Comparison of ENCODE assay signal across 8 cellular contexts in the genomic region with DNA sequence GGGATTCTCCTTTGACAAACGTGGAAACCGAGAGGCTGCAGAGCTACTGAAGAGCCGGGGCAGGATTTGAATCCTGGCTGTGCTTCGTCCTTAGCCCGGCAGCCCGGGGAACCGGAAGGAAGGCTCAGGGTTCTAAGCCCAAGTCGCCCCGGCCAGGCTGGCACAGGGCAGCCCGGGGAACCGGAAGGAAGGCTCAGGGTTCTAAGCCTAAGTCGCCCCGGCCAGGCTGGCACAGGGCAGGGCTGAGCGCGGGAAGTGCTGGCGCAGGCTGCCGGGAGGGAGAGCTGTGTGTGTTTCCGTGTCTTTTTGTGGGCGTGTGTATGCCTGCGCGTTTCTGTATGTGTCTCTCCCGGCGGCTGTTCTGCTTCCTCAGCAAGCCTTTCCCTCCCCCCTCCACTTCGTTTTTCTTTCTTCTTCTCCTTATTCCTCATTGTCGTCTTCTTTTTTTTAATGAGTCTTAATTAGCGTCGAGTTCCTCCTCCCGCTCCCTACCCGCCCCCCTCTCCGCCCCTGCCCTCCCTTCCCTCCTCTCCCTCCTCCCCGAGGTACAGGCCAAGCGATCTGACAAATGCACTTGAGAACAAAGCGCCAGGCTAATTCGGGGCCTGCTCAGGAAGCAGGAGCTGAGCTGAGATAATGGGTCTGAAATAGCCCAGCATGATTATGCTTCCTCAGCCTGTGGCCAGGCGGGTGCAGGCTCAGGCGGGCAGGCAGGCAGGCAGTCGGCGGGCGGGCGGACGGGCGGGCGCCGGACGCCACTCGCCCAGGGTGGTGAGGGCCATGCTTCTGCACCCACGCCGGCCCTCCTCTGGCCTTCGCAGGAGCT.
DNase-seq lines count a peak whose midpoint lies in the region; ATAC-seq, FAIRE-seq and TF ChIP-seq lines count a peak whose summit lies in the region.

No MANE protein-coding gene starts in this region.

- no peaks in the 10 kb centered on the region for H3K79me2 ChIP-seq in H1 (ENCODE audit: control insufficient read depth in 1 of 2, insufficient read depth in 2 of 2, low read length in 2 of 2)

- DNase-seq in A549 (ENCODE audit: low read depth in 1 of 2, low spot score in 1 of 2) (no peak), HL-60 (ENCODE audit: low read depth in 1 of 2, low spot score in 1 of 2) (peak; percentile 32 to 62), T-helper 17 cell (no peak), H1 (ENCODE audit: low read depth in 1 of 2, low spot score in 2 of 2) (no peak), memory B cell (ENCODE audit: low spot score in 2 of 2) (no peak), suprapubic skin (ENCODE audit: low spot score in 2 of 2) (no peak)

- H2BK15ac ChIP-seq in H1 (ENCODE audit: low read length): no peak overlapping the region

- no peak overlapping the region for H3K56ac ChIP-seq in H1 (replicated peaks; ENCODE audit: insufficient read length, low read depth, low read length)

- no peak overlapping the region; the same call in 1 of the 2 replicates for H2AFZ ChIP-seq in H1 (ENCODE audit: low read length)

- H3K4me1 Mint-ChIP-seq in T-helper 17 cell (peaks cover 2% of the 10 kb centered on the region), memory B cell (no peaks in the 10 kb centered on the region)

- H3K9me3 ChIP-seq in A549 (no peaks in the 10 kb centered on the region), T-helper 17 cell (ENCODE audit: control insufficient read depth, low read length, poor library complexity, severe bottlenecking) (no peaks in the 10 kb centered on the region), H1 (ENCODE audit: insufficient read depth in 2 of 2, low read depth in 1 of 2, low read length in 1 of 2) (no peaks in the 10 kb centered on the region), suprapubic skin (no peaks in the 10 kb centered on the region)

- peak overlapping the region; percentile 78 for H3K18ac ChIP-seq in H1 (ENCODE audit: extremely low read depth, low read length)

- no peaks in the 10 kb centered on the region for H3K9me3 Mint-ChIP-seq in memory B cell

- no peak overlapping the region for H3K27ac Mint-ChIP-seq in T-helper 17 cell
- H3K27ac Mint-ChIP-seq in memory B cell: no peak overlapping the region

- no peak overlapping the region for H3K9ac ChIP-seq in H1 (replicated peaks in 1 of 4; ENCODE audit: extremely low read depth in 1 of 4, low read depth in 3 of 4, low read length in 3 of 4)

- H3K23ac ChIP-seq in H1 (ENCODE audit: insufficient read length): no peak overlapping the region

- no peak overlapping the region for H2BK5ac ChIP-seq in H1 (ENCODE audit: low read depth, low read length)

- no peak overlapping the region for H3K4ac ChIP-seq in H1 (replicated peaks; ENCODE audit: insufficient read length, low read depth, low read length)

- no peaks in the 10 kb centered on the region for H4K20me1 ChIP-seq in H1 (replicated peaks in 1 of 2; ENCODE audit: control insufficient read depth in 1 of 2, insufficient read depth in 2 of 2, low read length in 2 of 2)

- no peak overlapping the region for H4K91ac ChIP-seq in H1 (replicated peaks; ENCODE audit: insufficient read length, low read length)

- peak overlapping the region; percentile 61; the same call in 1 of the 2 replicates for H2BK20ac ChIP-seq in H1 (ENCODE audit: low read length)

- TF ChIP-seq CTCF in A549 (IDR thresholded peaks at IDR 0.05): no peak
- TF ChIP-seq CTCF in HL-60 (IDR thresholded peaks at IDR 0.05; ENCODE audit: insufficient read depth, low read length): no peak
- TF ChIP-seq CTCF in H1 (IDR thresholded peaks at IDR 0.05; ENCODE audit: control extremely low read depth in 1 of 3, insufficient read depth in 1 of 3, low read depth in 1 of 3, low read length in 3 of 3): no peak
- TF ChIP-seq CTCF in suprapubic skin (IDR thresholded peaks at IDR 0.05): no peak

- TF ChIP-seq RAD21 in A549 (conservative IDR thresholded peaks at IDR 0.05 in 1 of 2, IDR thresholded peaks at IDR 0.05 in 1 of 2) (no peak), H1 (IDR thresholded peaks at IDR 0.05 in 1 of 2, conservative IDR thresholded peaks at IDR 0.05 in 1 of 2; ENCODE audit: low read depth in 2 of 2, low read length in 2 of 2) (no peak)

- no peaks in the 10 kb centered on the region for H3K27me3 ChIP-seq in HL-60 (ENCODE audit: insufficient read depth, poor library complexity, severe bottlenecking)
- H3K27me3 ChIP-seq in H1 (replicated peaks in 1 of 4; ENCODE audit: control insufficient read depth in 3 of 4, extremely low read depth in 1 of 4, insufficient read depth in 3 of 4, low read length in 3 of 4): peaks cover 2 to 20% (median 16%) of the 10 kb centered on the region in 4 experiments; a peak in 5 of 7 replicates
- no peaks in the 10 kb centered on the region for H3K27me3 ChIP-seq in suprapubic skin

- no peaks in the 10 kb centered on the region for H3K36me3 Mint-ChIP-seq in T-helper 17 cell (ENCODE audit: low read depth)
- H3K36me3 Mint-ChIP-seq in memory B cell: no peaks in the 10 kb centered on the region

- no peak overlapping the region for H2AK5ac ChIP-seq in H1 (ENCODE audit: low read depth, low read length)

- FAIRE-seq in A549 (lab: Jason Lieb, UNC) (no peak), H1 (lab: Jason Lieb, UNC) (no peak)

- no peak overlapping the region for H2BK12ac ChIP-seq in H1 (ENCODE audit: low read depth, low read length)

- H3K27ac ChIP-seq in A549 (peak overlapping the region in 1 of 2 experiments; percentile 30; a peak in 1 of 6 replicates), HL-60 (replicated peaks) (peak overlapping the region; percentile 71), H1 (ENCODE audit: low read depth, low read length) (no peak overlapping the region), suprapubic skin (peak overlapping the region; percentile 79)

- no peak overlapping the region for H3K4me3 ChIP-seq in A549
- H3K4me3 ChIP-seq in HL-60 (replicated peaks; ENCODE audit: insufficient read depth, low read length): no peak overlapping the region
- H3K4me3 ChIP-seq in H1 (ENCODE audit: extremely low read depth in 1 of 4, insufficient read depth in 2 of 4, low read depth in 3 of 4, low read length in 4 of 4): peak overlapping the region in 2 of 4 experiments; percentile 3 to 49; a peak in 4 of 8 replicates
- H3K4me3 ChIP-seq in suprapubic skin: peak overlapping the region; percentile 24

- H4K5ac ChIP-seq in H1 (ENCODE audit: insufficient read length, low read depth, low read length): no peak overlapping the region

- H3K4me2 ChIP-seq in A549 (peak overlapping the region; percentile 38; the same call in 1 of the 3 replicates), H1 (ENCODE audit: insufficient read depth in 1 of 2, low read depth in 2 of 2, low read length in 2 of 2) (peak overlapping the region; percentile 49 to 60)

- WGBS in A549 (ENCODE audit: missing lambda C conversion rate): 92% methylated on average over 20 of the region's 49 CpGs
- WGBS in H1 (ENCODE audit: extremely low coverage in 1 of 2, insufficient coverage in 1 of 2, insufficient read length in 1 of 2, insufficient replicate concordance in 2 of 2, low coverage in 1 of 2, low lambda C conversion rate in 2 of 2, missing lambda C conversion rate in 1 of 2), 2 experiments: no CpG with 5 or more reads among the region's 49 CpGs
- 27% methylated on average over 34 of the region's 49 CpGs for WGBS in suprapubic skin

- H3K27me3 Mint-ChIP-seq in T-helper 17 cell (no peaks in the 10 kb centered on the region), memory B cell (peaks cover 6% of the 10 kb centered on the region)

- TF ChIP-seq POLR2A in A549 (IDR thresholded peaks at IDR 0.05; ENCODE audit: low read length): no peak
- TF ChIP-seq POLR2A in H1 (IDR thresholded peaks at IDR 0.05; ENCODE audit: control extremely low read depth in 1 of 2, low read depth in 2 of 2, low read length in 2 of 2): no peak
- TF ChIP-seq POLR2A in suprapubic skin (IDR thresholded peaks at IDR 0.05): no peak

- no peaks in the 10 kb centered on the region; the same call in 1 of the 2 replicates for H3K23me2 ChIP-seq in H1 (ENCODE audit: low read depth, low read length)

- no peaks in the 10 kb centered on the region for H3K79me1 ChIP-seq in H1 (ENCODE audit: low read depth, low read length)

- POLR2A ChIA-PET in A549 (lab: Yijun Ruan, JAX): interaction anchor here (0.9 kb wide), 1 partner anchor 66 kb away, joined by 4 read pairs; the partner anchor contains the start of gene EFNB1
- POLR2A ChIA-PET in H1 (lab: Charles Lee; ENCODE audit: partially characterized antibody): interaction anchor here (0.9 to 1.6 kb wide), 2 partner anchors 14 to 64 kb away, joined by 3 read pairs; no protein-coding TSS in a partner anchor

- peak in 1 of 2 experiments; percentile 19; a peak in 1 of 6 replicates for ATAC-seq in A549
- peak; percentile 64 for ATAC-seq in T-helper 17 cell
- ATAC-seq in memory B cell (ENCODE audit: low read depth): peak; percentile 32
- ATAC-seq in GM21786 (IDR thresholded peaks at IDR 0.05; ENCODE audit: unreplicated experiment): no peak
- ATAC-seq in HG03469 (IDR thresholded peaks at IDR 0.05; ENCODE audit: unreplicated experiment): no peak

- H2BK120ac ChIP-seq in H1 (replicated peaks; ENCODE audit: low read depth, low read length): no peak overlapping the region

- H4K8ac ChIP-seq in H1 (ENCODE audit: extremely low read depth, insufficient read depth, low read length): no peak overlapping the region; the same call in 1 of the 2 replicates

- CTCF ChIA-PET in A549 (lab: Yijun Ruan, JAX) (interaction anchor here (1.2 to 1.5 kb wide), 3 partner anchors 10 to 327 kb away, joined by 3 to 4 read pairs (median 4); no protein-coding TSS in a partner anchor), H1 (lab: Charles Lee; ENCODE audit: partially characterized antibody) (interaction anchor here (0.6 to 2.7 kb wide), 11 partner anchors 10 to 328 kb away, joined by 3 to 8 read pairs (median 4); partner anchors contain the start of gene EFNB1)

- no peak for TF ChIP-seq EP300 in A549 (IDR thresholded peaks at IDR 0.05)
- TF ChIP-seq EP300 in H1 (IDR thresholded peaks at IDR 0.05; ENCODE audit: borderline replicate concordance in 1 of 2, low read depth in 2 of 2, low read length in 2 of 2): no peak
- TF ChIP-seq EP300 in suprapubic skin (IDR thresholded peaks at IDR 0.05): no peak

- H3K4me3 Mint-ChIP-seq in T-helper 17 cell (peak overlapping the region; percentile 69), memory B cell (peak overlapping the region; percentile 70)

- H3K36me3 ChIP-seq in H1 (ENCODE audit: control insufficient read depth in 2 of 4, insufficient read depth in 4 of 4, low read length in 3 of 4): no peaks in the 10 kb centered on the region
- H3K36me3 ChIP-seq in suprapubic skin: no peaks in the 10 kb centered on the region

- H3K14ac ChIP-seq in H1 (ENCODE audit: insufficient read length): no peak overlapping the region

- H3K4me1 ChIP-seq in A549 (peaks cover 11% of the 10 kb centered on the region), H1 (replicated peaks in 1 of 4; ENCODE audit: control insufficient read depth in 3 of 4, insufficient read depth in 4 of 4, low read length in 3 of 4) (peaks cover 0 to 14% (median 7%) of the 10 kb centered on the region in 4 experiments; a peak in 6 of 7 replicates), suprapubic skin (peaks cover 28% of the 10 kb centered on the region)

TF ChIP-seq in A549, 52 proteins besides CTCF, POLR2A, EP300 and RAD21 (continues in another document):
- TF ChIP-seq FOXS1 (CRISPR knock-in tag; IDR thresholded peaks at IDR 0.05) (no peak), ZSCAN20 (CRISPR knock-in tag; IDR thresholded peaks at IDR 0.05) (no peak), SREBF2 (IDR thresholded peaks at IDR 0.05) (no peak)

TF ChIP-seq in H1, 55 proteins besides CTCF, POLR2A, EP300 and RAD21 (continues in another document):
- TF ChIP-seq EGR1 (IDR thresholded peaks at IDR 0.05; ENCODE audit: borderline replicate concordance, low read depth, low read length): no peak

Comparison
In these comparisons a context has a peak if more than half of its experiments do, and no peak if none do; other contexts are left out.
1. ATAC-seq: peak in T-helper 17 cell (single experiment) and memory B cell (single experiment); none in GM21786 (single experiment) and HG03469 (single experiment).
2. DNase-seq: peak in HL-60 (2 of 2); none in A549 (0 of 2), T-helper 17 cell (0 of 3), H1 (0 of 2), memory B cell (0 of 2) and suprapubic skin (0 of 2).